ENCODE assay signal across 40 cellular contexts in genomic region chr2:231968820-231969219, GRCh38. TPM values are rescaled to one million over a fixed set of nuclear protein-coding genes. Genes with fewer than 3 reads are reported as not detected.
"Had no signal": no experiment of that assay in that cellular context is flagged by ENCODE, and none has a peak within 500 bp of the region (broad histone marks: within the 10 kb centered on the region; RNA-seq: fewer than 3 reads in every experiment).

No MANE protein-coding gene starts in this region.

- FAIRE-seq: astrocyte, bronchial epithelial cell had no signal

- H3K9me3 ChIP-seq: adrenal gland, ascending aorta, body of pancreas, breast epithelium had no signal

- DNase-seq: activated effector memory CD4-positive, alpha-beta T cell treated with anti-CD3 and anti-CD28 coated beads, Interleukin-2, amount 50 U/mL, for 16 hours; activated effector memory CD4-positive, alpha-beta T cell treated with Interleukin-2 at 50 U/mL for 16 hours; activated gamma-delta T cell; activated gamma-delta T cell treated with Interleukin-2 at 50 U/mL for 16 hours; activated naive CD4-positive, alpha-beta T cell; activated naive CD4-positive, alpha-beta T cell treated with anti-CD3 and anti-CD28 coated beads for 36 hours; activated naive CD4-positive, alpha-beta T cell treated with anti-CD3 and anti-CD28 coated beads, Interleukin-2, amount 10 ng/mL, durations not matched to agents 7 days and 5 days; activated naive CD4-positive, alpha-beta T cell treated with anti-CD3 and anti-CD28 coated beads, Interleukin-2, amount 50 U/mL, for 16 hours; activated naive CD4-positive, alpha-beta T cell treated with Interleukin-2 at 50 U/mL for 16 hours; activated naive CD8-positive, alpha-beta T cell treated with anti-CD3 and anti-CD28 coated beads for 36 hours; activated naive CD8-positive, alpha-beta T cell treated with anti-CD3 and anti-CD28 coated beads, Interleukin-2, amount 10 ng/mL, durations not matched to agents 7 days and 5 days; activated naive CD8-positive, alpha-beta T cell treated with anti-CD3 and anti-CD28 coated beads, Interleukin-2, amount 50 U/mL, for 24 hours; activated T-cell treated with anti-CD3 and anti-CD28 coated beads, Interleukin-2, amount 50 U/mL, for 24 hours; activated T-cell treated with anti-CD3 and anti-CD28 coated beads, Interleukin-2, amount 50 U/mL, for 4 hours; activated T-cell treated with anti-CD3 and anti-CD28 coated beads, Interleukin-2, amount 50 U/mL, for 48 hours; activated T-cell treated with anti-CD3 and anti-CD28 coated beads, Interleukin-2, amount 50 U/mL, for 72 hours; adrenal gland; amniotic stem cell; amygdala; anterior cingulate cortex; aorta; body of pancreas; brain microvascular endothelial cell; caudate nucleus; central memory CD4-positive, alpha-beta T cell; cerebellar nuclear complex had no signal

- H3K4me3 Mint-ChIP-seq: activated naive CD4-positive, alpha-beta T cell treated with anti-CD3 and anti-CD28 coated beads for 36 hours; activated naive CD4-positive, alpha-beta T cell treated with anti-CD3 and anti-CD28 coated beads, Interleukin-2, amount 10 ng/mL, durations not matched to agents 7 days and 5 days; activated naive CD8-positive, alpha-beta T cell; activated naive CD8-positive, alpha-beta T cell treated with anti-CD3 and anti-CD28 coated beads for 36 hours; activated naive CD8-positive, alpha-beta T cell treated with anti-CD3 and anti-CD28 coated beads, Interleukin-2, amount 10 ng/mL, durations not matched to agents 7 days and 5 days; activated naive CD8-positive, alpha-beta T cell treated with anti-CD3 and anti-CD28 coated beads, Interleukin-2, amount 50 U/mL, for 24 hours; activated T-cell treated with anti-CD3 and anti-CD28 coated beads, Interleukin-2, amount 50 U/mL, for 24 hours; activated T-cell treated with anti-CD3 and anti-CD28 coated beads, Interleukin-2, amount 50 U/mL, for 4 hours; activated T-cell treated with anti-CD3 and anti-CD28 coated beads, Interleukin-2, amount 50 U/mL, for 72 hours; activated T-helper 1 cell treated with anti-CD3 and anti-CD28 coated beads, Interleukin-12 subunit alpha, Interleukin-12 subunit beta, Interleukin-2, Interleukin-4 antibody, amounts not matched to agents 30 ng/mL and 10 ng/mL and 1 ng/mL, durations not matched to agents 14 hours and 24 hours and 36 hours; activated T-helper 17 cell treated with anti-CD3 and anti-CD28 coated beads, Interleukin-2, amount 50 U/mL, for 72 hours; brain; central memory CD8-positive, alpha-beta T cell had no signal

- H3K27ac Mint-ChIP-seq: activated naive CD4-positive, alpha-beta T cell treated with anti-CD3 and anti-CD28 coated beads for 36 hours; activated naive CD4-positive, alpha-beta T cell treated with anti-CD3 and anti-CD28 coated beads, Interleukin-2, amount 10 ng/mL, durations not matched to agents 7 days and 5 days; activated naive CD4-positive, alpha-beta T cell treated with anti-CD3 and anti-CD28 coated beads, Interleukin-2, amount 50 U/mL, for 24 hours; activated naive CD4-positive, alpha-beta T cell treated with anti-CD3 and anti-CD28 coated beads, Interleukin-2, amount 50 U/mL, for 72 hours; activated naive CD8-positive, alpha-beta T cell; activated naive CD8-positive, alpha-beta T cell treated with anti-CD3 and anti-CD28 coated beads for 36 hours; activated naive CD8-positive, alpha-beta T cell treated with anti-CD3 and anti-CD28 coated beads, Interleukin-2, amount 10 ng/mL, durations not matched to agents 7 days and 5 days; activated naive CD8-positive, alpha-beta T cell treated with anti-CD3 and anti-CD28 coated beads, Interleukin-2, amount 50 U/mL, for 24 hours; activated T-cell treated with anti-CD3 and anti-CD28 coated beads, Interleukin-2, amount 50 U/mL, for 24 hours; activated T-cell treated with anti-CD3 and anti-CD28 coated beads, Interleukin-2, amount 50 U/mL, for 72 hours; activated T-helper 1 cell treated with anti-CD3 and anti-CD28 coated beads, Interleukin-12 subunit alpha, Interleukin-12 subunit beta, Interleukin-2, Interleukin-4 antibody, amounts not matched to agents 30 ng/mL and 10 ng/mL and 1 ng/mL, durations not matched to agents 14 hours and 24 hours and 36 hours; activated T-helper 17 cell treated with anti-CD3 and anti-CD28 coated beads, Interleukin-2, amount 50 U/mL, for 72 hours; activated T-helper 2 cell treated with anti-CD3 and anti-CD28 coated beads, Interferon-gamma antibody, Interleukin-2, Interleukin-4, amounts not matched to agents 10 μg/mL and 5 μg/mL and 100 μg/mL, durations not matched to agents 14 hours and 24 hours and 36 hours; brain had no signal

- H3K27me3 ChIP-seq: adrenal gland, ascending aorta, body of pancreas, brain microvascular endothelial cell, breast epithelium, cardiac muscle cell had no signal

- H3K27ac ChIP-seq: adrenal gland, ascending aorta, body of pancreas, brain microvascular endothelial cell, breast epithelium, cardiac muscle cell had no signal

- ATAC-seq: activated naive CD4-positive, alpha-beta T cell treated with anti-CD3 and anti-CD28 coated beads, Interleukin-2, amount 50 U/mL, for 72 hours; activated naive CD8-positive, alpha-beta T cell treated with anti-CD3 and anti-CD28 coated beads, Interleukin-2, amount 50 U/mL, for 24 hours; activated T-cell treated with anti-CD3 and anti-CD28 coated beads, Interleukin-2, amount 50 U/mL, for 4 hours; activated T-cell treated with anti-CD3 and anti-CD28 coated beads, Interleukin-2, amount 50 U/mL, for 72 hours; activated T-helper 17 cell treated with anti-CD3 and anti-CD28 coated beads, Interleukin-2, amount 50 U/mL, for 72 hours; body of pancreas had no signal

- H3K27me3 Mint-ChIP-seq: activated naive CD4-positive, alpha-beta T cell treated with anti-CD3 and anti-CD28 coated beads, Interleukin-2, amount 10 ng/mL, durations not matched to agents 7 days and 5 days; activated naive CD4-positive, alpha-beta T cell treated with anti-CD3 and anti-CD28 coated beads, Interleukin-2, amount 50 U/mL, for 24 hours; activated naive CD8-positive, alpha-beta T cell; activated naive CD8-positive, alpha-beta T cell treated with anti-CD3 and anti-CD28 coated beads for 36 hours; activated naive CD8-positive, alpha-beta T cell treated with anti-CD3 and anti-CD28 coated beads, Interleukin-2, amount 10 ng/mL, durations not matched to agents 7 days and 5 days; activated naive CD8-positive, alpha-beta T cell treated with anti-CD3 and anti-CD28 coated beads, Interleukin-2, amount 50 U/mL, for 24 hours; activated T-cell treated with anti-CD3 and anti-CD28 coated beads, Interleukin-2, amount 50 U/mL, for 24 hours; activated T-helper 17 cell treated with anti-CD3 and anti-CD28 coated beads, Interleukin-2, amount 50 U/mL, for 72 hours; brain; central memory CD8-positive, alpha-beta T cell had no signal

- H3K4me3 ChIP-seq: adrenal gland, ascending aorta, body of pancreas, breast epithelium, cardiac muscle cell had no signal

- H3K4me1 ChIP-seq: ascending aorta, breast epithelium had no signal

- H3K36me3 ChIP-seq: adrenal gland, brain microvascular endothelial cell, breast epithelium, cardiac muscle cell had no signal

- H3K9me3 Mint-ChIP-seq: activated naive CD4-positive, alpha-beta T cell treated with anti-CD3 and anti-CD28 coated beads, Interleukin-2, amount 50 U/mL, for 24 hours; activated T-helper 17 cell treated with anti-CD3 and anti-CD28 coated beads, Interleukin-2, amount 50 U/mL, for 72 hours; central memory CD8-positive, alpha-beta T cell had no signal

RNA-seq across cellular contexts. Expression of gene NPPC, which starts 42.6 kb away (rescaled TPM):
- total RNA-seq: activated T-helper 17 cell treated with anti-CD3 and anti-CD28 coated beads, Interleukin-2, amount 50 U/mL, for 72 hours; ascending aorta; bronchial epithelial cell; cardiac muscle cell; chondrocyte had no signal
